10 cellular contexts compared by ENCODE assay signal in the genomic region with DNA sequence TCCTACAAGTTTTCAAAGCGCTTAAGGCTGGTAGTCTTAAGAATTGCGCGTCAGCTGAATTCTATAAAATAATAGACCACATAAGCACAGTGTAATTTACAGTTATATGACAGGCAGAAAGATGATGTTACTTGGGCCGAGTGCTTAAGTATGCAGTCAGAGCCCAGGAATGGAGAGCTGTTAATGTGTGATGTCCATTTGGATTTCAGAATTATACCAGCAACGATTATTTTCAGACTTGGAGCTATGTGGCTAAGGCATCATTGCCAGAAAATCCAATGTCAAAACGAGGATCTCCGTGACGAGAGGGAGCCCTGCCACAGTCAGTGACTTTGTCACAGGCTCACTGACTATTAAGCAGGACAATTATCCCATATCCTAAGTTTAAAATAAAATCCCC. TPM values are rescaled to one million over a fixed set of nuclear protein-coding genes. Genes with fewer than 3 reads are reported as not detected.
DNase-seq lines count a peak whose midpoint lies in the region; ATAC-seq, FAIRE-seq and TF ChIP-seq lines count a peak whose summit lies in the region.
"Had no signal": no experiment of that assay in that cellular context is flagged by ENCODE, and none has a peak within 500 bp of the region (broad histone marks: within the 10 kb centered on the region; RNA-seq: fewer than 3 reads in every experiment).

No MANE protein-coding gene starts in this region.

- WGBS in adrenal gland, 4 donors, result 26 to 43% (median 39%) methylated on average over 8 of the region's 8 CpGs
- WGBS in stomach, 5 donors, result 65 to 78% (median 70%) methylated on average over 8 of the region's 8 CpGs
- 64 to 90% (median 88%) methylated on average over 8 of the region's 8 CpGs for WGBS in small intestine, 3 donors

- intact Hi-C loops in adrenal gland (cut with DNase I) (loop anchor here (10.0 kb wide), 1 partner anchor 312 kb away; no protein-coding TSS in a partner anchor), stomach (cut with DNase I; ENCODE audit: low total_unique reads) (no loop called here)

- H3K4me1 ChIP-seq in adrenal gland (replicated peaks in 1 of 2) (peaks cover 52 to 60% of the 10 kb centered on the region in 2 donors), stomach (peaks cover 8 to 74% (median 44%) of the 10 kb centered on the region in 4 donors), small intestine (ENCODE audit: control insufficient read depth in 2 of 2, insufficient read depth in 1 of 2, low read depth in 1 of 2, low read length in 1 of 2) (peaks cover 0 to 10% of the 10 kb centered on the region in 2 donors)

- H3K27ac ChIP-seq in adrenal gland (peak overlapping the region; percentile 87 to 100 (median 100)), stomach (peak overlapping the region; percentile 24 to 100 (median 100)), small intestine (ENCODE audit: low read depth in 1 of 2, low read length in 1 of 2) (peak overlapping the region in 1 of 2 donors; percentile 79)

- ATAC-seq in GM21423 (IDR thresholded peaks at IDR 0.05; ENCODE audit: unreplicated experiment), result no peak

- TF ChIP-seq CTCF in HFF-Myc (IDR thresholded peaks at IDR 0.05; ENCODE audit: low read depth, low read length, missing control alignments), result no peak
- no peak for TF ChIP-seq CTCF in adrenal gland (IDR thresholded peaks at IDR 0.05)
- no peak for TF ChIP-seq CTCF in kidney epithelial cell (IDR thresholded peaks at IDR 0.05; ENCODE audit: insufficient read depth, low read length, poor library complexity, severe bottlenecking)
- no peak for TF ChIP-seq CTCF in stomach (IDR thresholded peaks at IDR 0.05)

- FAIRE-seq in small intestine (lab: Jason Lieb, UNC), result no peak
- FAIRE-seq: colon, GM19239 had no signal

- no peak for TF ChIP-seq EP300 in stomach (IDR thresholded peaks at IDR 0.05)

- H3K4me3 ChIP-seq in HFF-Myc (replicated peaks; ENCODE audit: low read depth, low read length), result peak overlapping the region; percentile 82
- H3K4me3 ChIP-seq in adrenal gland, result peak overlapping the region in 1 of 4 donors; percentile 84
- peak overlapping the region; percentile 78 for H3K4me3 ChIP-seq in kidney epithelial cell (ENCODE audit: low read depth, low read length)
- peak overlapping the region; percentile 53 to 76 (median 62) for H3K4me3 ChIP-seq in stomach
- no peak overlapping the region for H3K4me3 ChIP-seq in small intestine (ENCODE audit: low read depth in 1 of 2, low read length in 2 of 2)

- no peak for TF ChIP-seq POLR2A in adrenal gland (IDR thresholded peaks at IDR 0.05)
- TF ChIP-seq POLR2A in stomach (IDR thresholded peaks at IDR 0.05), result no peak

- H3K27me3 ChIP-seq in adrenal gland, result no peaks in the 10 kb centered on the region
- H3K27me3 ChIP-seq in kidney epithelial cell (ENCODE audit: control insufficient read depth, insufficient read depth, low read length), result no peaks in the 10 kb centered on the region
- H3K27me3 ChIP-seq in stomach, result no peaks in the 10 kb centered on the region
- H3K27me3 ChIP-seq in small intestine (ENCODE audit: control insufficient read depth in 2 of 2, insufficient read depth in 2 of 2, low read length in 2 of 2), result no peaks in the 10 kb centered on the region

- DNase-seq in HFF-Myc (ENCODE audit: extremely low read depth, low read depth), result no peak
- DNase-seq in adrenal gland, result peak in 1 of 7 donors; percentile 3
- DNase-seq in kidney epithelial cell (ENCODE audit: low read depth), result no peak
- DNase-seq in stomach, result no peak
- no peak for DNase-seq in hepatic stellate cell (ENCODE audit: low spot score)
- no peak for DNase-seq in small intestine
- DNase-seq in OCI-M2 (lab: John Stamatoyannopoulos, UW; ENCODE audit: unreplicated experiment), result no peak

- no peaks in the 10 kb centered on the region for H3K9me3 ChIP-seq in adrenal gland (replicated peaks in 1 of 3)
- no peaks in the 10 kb centered on the region for H3K9me3 ChIP-seq in stomach
- no peaks in the 10 kb centered on the region for H3K9me3 ChIP-seq in small intestine (ENCODE audit: control insufficient read depth, low read depth)

- no peaks in the 10 kb centered on the region for H3K36me3 ChIP-seq in adrenal gland (replicated peaks in 1 of 2)
- H3K36me3 ChIP-seq in kidney epithelial cell (ENCODE audit: control insufficient read depth, insufficient read depth, low read length), result no peaks in the 10 kb centered on the region
- no peaks in the 10 kb centered on the region for H3K36me3 ChIP-seq in stomach
- H3K36me3 ChIP-seq in small intestine (ENCODE audit: control insufficient read depth in 2 of 2, insufficient read depth in 2 of 2, low read length in 2 of 2), result no peaks in the 10 kb centered on the region

RNA-seq across cellular contexts. Expression of gene KLF7, which starts 3.4 kb away (rescaled TPM):
- total RNA-seq in adrenal gland (10 to 100 TPM; 11.9 to 45.9 (median 25.7) TPM), kidney epithelial cell (58.2 and 58.7 TPM in 2 replicates), stomach (10 to 100 TPM in 3 of 5 donors, 1 to 10 TPM in 2; 5.2 to 33.0 (median 13.8) TPM)
- polyA plus RNA-seq in adrenal gland (10 to 100 TPM in 1 of 3 donors, 1 to 10 TPM in 2; 3.6 to 17.0 (median 6.8) TPM), stomach (1 to 10 TPM; 2.7 to 4.7 (median 3.1) TPM), small intestine (1 to 10 TPM; 1.1 to 10.0 (median 8.1) TPM)

Comparison
In these comparisons a context has a peak if more than half of its experiments do, and no peak if none do; other contexts are left out.
1. H3K4me3 ChIP-seq: peak in HFF-Myc (single experiment), kidney epithelial cell (single experiment) and stomach (4 of 4); none in small intestine (0 of 2).